19 cellular contexts compared by ENCODE assay signal in the genomic region with DNA sequence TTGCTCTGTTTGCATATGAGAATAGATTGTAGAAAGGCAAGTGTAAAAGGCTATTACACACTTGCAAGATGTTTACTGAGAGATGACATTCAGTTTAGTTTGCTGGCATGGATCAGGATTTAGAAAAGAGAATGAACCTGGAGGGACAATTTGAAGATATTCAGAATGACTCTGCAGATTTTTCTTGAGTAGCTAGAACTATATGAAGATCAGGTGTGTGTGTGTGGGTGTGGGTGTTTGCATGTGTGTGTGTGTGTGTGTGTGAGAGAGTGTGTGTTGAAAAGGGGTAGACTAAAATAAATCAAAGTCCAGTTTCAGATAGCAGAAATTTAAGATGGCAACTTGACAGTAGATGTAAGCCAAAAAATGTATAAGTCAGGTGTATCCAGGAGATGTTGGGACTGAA.
DNase-seq lines count a peak whose midpoint lies in the region; ATAC-seq, FAIRE-seq and TF ChIP-seq lines count a peak whose summit lies in the region.
"Had no signal": no experiment of that assay in that cellular context is flagged by ENCODE, and none has a peak within 500 bp of the region (broad histone marks: within the 10 kb centered on the region; RNA-seq: fewer than 3 reads in every experiment).

No MANE protein-coding gene starts in this region.

- peaks cover 27% of the 10 kb centered on the region for H3K4me1 Mint-ChIP-seq in type B pancreatic cell (ENCODE audit: unreplicated experiment)

- peaks cover 98% of the 10 kb centered on the region for H3K4me1 ChIP-seq in A549

- H3K9me3 ChIP-seq in A549, result no peaks in the 10 kb centered on the region; the same call in 2 of the 3 replicates
- H3K9me3 ChIP-seq: BLaER1 treated with 17β-estradiol and CSF1 and Interleukin-3, amounts not matched to agents 10 nM and 100 nM had no signal

- peak overlapping the region; percentile 49 for H3K4me3 Mint-ChIP-seq in type B pancreatic cell
- H3K4me3 Mint-ChIP-seq: B cell; CD8-positive, alpha-beta T cell; H9; IgD-negative memory B cell had no signal

- H3K4me2 ChIP-seq in A549, result peak overlapping the region; percentile 71
- H3K4me2 ChIP-seq: BLaER1 treated with 17β-estradiol and CSF1 and Interleukin-3, amounts not matched to agents 10 nM and 100 nM had no signal

- TF ChIP-seq CTCF in A549 (IDR thresholded peaks at IDR 0.05) (no peak), type B pancreatic cell (conservative IDR thresholded peaks at IDR 0.05) (no peak)

- TF ChIP-seq POLR2A in A549 (IDR thresholded peaks at IDR 0.05; ENCODE audit: low read length) (no peak), H54 (IDR thresholded peaks at IDR 0.05; ENCODE audit: low read depth, low read length) (no peak)

- H3K27ac ChIP-seq in A549, result peak overlapping the region; percentile 82 to 94
- H3K27ac ChIP-seq: 22Rv1; BLaER1 treated with 17β-estradiol and CSF1 and Interleukin-3, amounts not matched to agents 10 nM and 100 nM had no signal

- peak overlapping the region; percentile 92 for H3K27ac Mint-ChIP-seq in type B pancreatic cell
- H3K27ac Mint-ChIP-seq: B cell; CD8-positive, alpha-beta T cell; IgD-negative memory B cell had no signal

- TF ChIP-seq EP300 in A549 (IDR thresholded peaks at IDR 0.05), result peak; percentile 73 to 91; a peak in 3 of 5 replicates

- no peaks in the 10 kb centered on the region for H3K36me3 Mint-ChIP-seq in type B pancreatic cell
- H3K36me3 Mint-ChIP-seq: CD8-positive, alpha-beta T cell; IgD-negative memory B cell had no signal

- POLR2A ChIA-PET in A549 (lab: Yijun Ruan, JAX), result interaction anchor here (2.2 kb wide), 1 partner anchor 75 kb away, joined by 5 read pairs; no protein-coding TSS in a partner anchor

- intact Hi-C loops in left colon (cut with DNase I, micrococcal nuclease), result no loop called here

- ATAC-seq in A549 (peak; percentile 11 to 43; a peak in 3 of 6 replicates), left colon (peak; percentile 41), GM21360 (IDR thresholded peaks at IDR 0.05; ENCODE audit: unreplicated experiment) (no peak)
- ATAC-seq: CD8-positive, alpha-beta T cell; HepG2 had no signal

- no peaks in the 10 kb centered on the region for H3K9me3 Mint-ChIP-seq in type B pancreatic cell
- H3K9me3 Mint-ChIP-seq: CD8-positive, alpha-beta T cell; H9; IgD-negative memory B cell had no signal

- peak; percentile 95 for FAIRE-seq in A549 (lab: Jason Lieb, UNC)
- peak; percentile 41 for FAIRE-seq in H54 (lab: Jason Lieb, UNC)
- FAIRE-seq: D721Med, G401.6, GM12891, HepG2 had no signal

- DNase-seq in A549 (ENCODE audit: low read depth in 1 of 2, low spot score in 1 of 2), result peak in 1 of 2 experiments; percentile 95
- no peak for DNase-seq in H54 (ENCODE audit: insufficient read length, low spot score)
- no peak for DNase-seq in left colon
- DNase-seq in type B pancreatic cell (ENCODE audit: extremely low spot score, unreplicated experiment), result no peak
- no peak for DNase-seq in NCI-H146 treated with DMSO at 0.1 percent for 48 hours (lab: John Stamatoyannopoulos, UW; ENCODE audit: unreplicated experiment)
- no peak for DNase-seq in activated CD4-positive, CD25-positive, alpha-beta regulatory T cell treated with anti-CD3 and anti-CD28 coated beads, Interleukin-2, amount 50 U/mL, for 72 hours
- DNase-seq: CD8-positive, alpha-beta T cell; GOT3; H9; KG1 had no signal

- H3K27me3 Mint-ChIP-seq in type B pancreatic cell, result no peaks in the 10 kb centered on the region

- TF ChIP-seq RAD21 in A549 (conservative IDR thresholded peaks at IDR 0.05 in 1 of 2, IDR thresholded peaks at IDR 0.05 in 1 of 2), result peak; percentile 25 to 32; a peak in 1 of 5 replicates

- no peak overlapping the region for H3K4me3 ChIP-seq in A549
- H3K4me3 ChIP-seq: BLaER1 treated with 17β-estradiol and CSF1 and Interleukin-3, amounts not matched to agents 10 nM and 100 nM had no signal

- CTCF ChIA-PET in A549 (lab: Yijun Ruan, JAX), result interaction anchor here (0.6 to 6.4 kb wide), 6 partner anchors 21 to 220 kb away, joined by 3 to 54 read pairs (median 12); no protein-coding TSS in a partner anchor

TF ChIP-seq in A549, 52 proteins besides CTCF, POLR2A, EP300 and RAD21 (continues in another document):
- TF ChIP-seq, protein P1, sequence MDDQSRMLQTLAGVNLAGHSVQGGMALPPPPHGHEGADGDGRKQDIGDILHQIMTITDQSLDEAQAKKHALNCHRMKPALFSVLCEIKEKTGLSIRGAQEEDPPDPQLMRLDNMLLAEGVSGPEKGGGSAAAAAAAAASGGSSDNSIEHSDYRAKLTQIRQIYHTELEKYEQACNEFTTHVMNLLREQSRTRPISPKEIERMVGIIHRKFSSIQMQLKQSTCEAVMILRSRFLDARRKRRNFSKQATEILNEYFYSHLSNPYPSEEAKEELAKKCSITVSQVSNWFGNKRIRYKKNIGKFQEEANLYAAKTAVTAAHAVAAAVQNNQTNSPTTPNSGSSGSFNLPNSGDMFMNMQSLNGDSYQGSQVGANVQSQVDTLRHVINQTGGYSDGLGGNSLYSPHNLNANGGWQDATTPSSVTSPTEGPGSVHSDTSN (IDR thresholded peaks at IDR 0.05), result no peak
- TF ChIP-seq EHF (CRISPR knock-in tag; IDR thresholded peaks at IDR 0.05) (peak; percentile 69), RCOR1 (IDR thresholded peaks at IDR 0.05; ENCODE audit: low read depth, low read length) (no peak), KDM5A (IDR thresholded peaks at IDR 0.05) (no peak), CHD2 (IDR thresholded peaks at IDR 0.05; ENCODE audit: low read length, partially characterized antibody) (no peak), ZNF302 (CRISPR knock-in tag; IDR thresholded peaks at IDR 0.05) (peak; percentile 48; the same call in 1 of the 2 replicates), HOXA7 (CRISPR knock-in tag; IDR thresholded peaks at IDR 0.05) (peak; percentile 55; the same call in 1 of the 2 replicates), HEYL (CRISPR knock-in tag; IDR thresholded peaks at IDR 0.05) (peak; percentile 19; the same call in 1 of the 2 replicates), MAFK (IDR thresholded peaks at IDR 0.05; ENCODE audit: partially characterized antibody) (peak; percentile 99), RNF2 (IDR thresholded peaks at IDR 0.05; ENCODE audit: borderline replicate concordance, low read depth) (no peak), SREBF2 (IDR thresholded peaks at IDR 0.05) (no peak), TFCP2L1 (CRISPR knock-in tag; IDR thresholded peaks at IDR 0.05) (peak; percentile 62; the same call in 1 of the 2 replicates), ZC3H11A (IDR thresholded peaks at IDR 0.05) (no peak), FOSL2 (IDR thresholded peaks at IDR 0.05) (no peak), FOSL2 (CRISPR knock-in tag; IDR thresholded peaks at IDR 0.05) (peak; percentile 50; the same call in 1 of the 2 replicates), ESRRA (IDR thresholded peaks at IDR 0.05; ENCODE audit: borderline replicate concordance, low read length) (no peak), HOXB5 (CRISPR knock-in tag; IDR thresholded peaks at IDR 0.05) (peak; percentile 89), NFE2L2 (conservative IDR thresholded peaks at IDR 0.05; ENCODE audit: low read length) (peak; percentile 94), CEBPB (IDR thresholded peaks at IDR 0.05) (peak in 1 of 2 experiments; percentile 78; a peak in 2 of 4 replicates), GATA3 (IDR thresholded peaks at IDR 0.05; ENCODE audit: borderline replicate concordance) (peak; percentile 85), RARB (CRISPR knock-in tag; IDR thresholded peaks at IDR 0.05) (no peak), SMC3 (IDR thresholded peaks at IDR 0.05) (0 out of 3 replicates have a peak, but pooled peaks have one; percentile 29), MYC (IDR thresholded peaks at IDR 0.05; ENCODE audit: borderline replicate concordance, low read length) (no peak), FOSB (CRISPR knock-in tag; IDR thresholded peaks at IDR 0.05) (peak; percentile 36; the same call in 1 of the 2 replicates), EHMT2 (IDR thresholded peaks at IDR 0.05; ENCODE audit: low read depth) (no peak), ZFP36 (IDR thresholded peaks at IDR 0.05; ENCODE audit: borderline replicate concordance, partially characterized antibody) (no peak), KDM1A (IDR thresholded peaks at IDR 0.05; ENCODE audit: low read depth) (no peak), CHD4 (IDR thresholded peaks at IDR 0.05; ENCODE audit: borderline replicate concordance) (no peak)
- TF ChIP-seq, protein P2, sequence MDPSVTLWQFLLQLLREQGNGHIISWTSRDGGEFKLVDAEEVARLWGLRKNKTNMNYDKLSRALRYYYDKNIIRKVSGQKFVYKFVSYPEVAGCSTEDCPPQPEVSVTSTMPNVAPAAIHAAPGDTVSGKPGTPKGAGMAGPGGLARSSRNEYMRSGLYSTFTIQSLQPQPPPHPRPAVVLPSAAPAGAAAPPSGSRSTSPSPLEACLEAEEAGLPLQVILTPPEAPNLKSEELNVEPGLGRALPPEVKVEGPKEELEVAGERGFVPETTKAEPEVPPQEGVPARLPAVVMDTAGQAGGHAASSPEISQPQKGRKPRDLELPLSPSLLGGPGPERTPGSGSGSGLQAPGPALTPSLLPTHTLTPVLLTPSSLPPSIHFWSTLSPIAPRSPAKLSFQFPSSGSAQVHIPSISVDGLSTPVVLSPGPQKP (IDR thresholded peaks at IDR 0.05; ENCODE audit: low read depth, low read length), result no peak
- TF ChIP-seq, protein P3, sequence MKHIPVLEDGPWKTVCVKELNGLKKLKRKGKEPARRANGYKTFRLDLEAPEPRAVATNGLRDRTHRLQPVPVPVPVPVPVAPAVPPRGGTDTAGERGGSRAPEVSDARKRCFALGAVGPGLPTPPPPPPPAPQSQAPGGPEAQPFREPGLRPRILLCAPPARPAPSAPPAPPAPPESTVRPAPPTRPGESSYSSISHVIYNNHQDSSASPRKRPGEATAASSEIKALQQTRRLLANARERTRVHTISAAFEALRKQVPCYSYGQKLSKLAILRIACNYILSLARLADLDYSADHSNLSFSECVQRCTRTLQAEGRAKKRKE (CRISPR knock-in tag; IDR thresholded peaks at IDR 0.05; ENCODE audit: low read depth), result peak; percentile 81; the same call in 1 of the 2 replicates
- TF ChIP-seq, protein P4, sequence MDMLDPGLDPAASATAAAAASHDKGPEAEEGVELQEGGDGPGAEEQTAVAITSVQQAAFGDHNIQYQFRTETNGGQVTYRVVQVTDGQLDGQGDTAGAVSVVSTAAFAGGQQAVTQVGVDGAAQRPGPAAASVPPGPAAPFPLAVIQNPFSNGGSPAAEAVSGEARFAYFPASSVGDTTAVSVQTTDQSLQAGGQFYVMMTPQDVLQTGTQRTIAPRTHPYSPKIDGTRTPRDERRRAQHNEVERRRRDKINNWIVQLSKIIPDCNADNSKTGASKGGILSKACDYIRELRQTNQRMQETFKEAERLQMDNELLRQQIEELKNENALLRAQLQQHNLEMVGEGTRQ (IDR thresholded peaks at IDR 0.05), result no peak
- TF ChIP-seq, protein P5, sequence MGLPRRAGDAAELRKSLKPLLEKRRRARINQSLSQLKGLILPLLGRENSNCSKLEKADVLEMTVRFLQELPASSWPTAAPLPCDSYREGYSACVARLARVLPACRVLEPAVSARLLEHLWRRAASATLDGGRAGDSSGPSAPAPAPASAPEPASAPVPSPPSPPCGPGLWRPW (IDR thresholded peaks at IDR 0.05), result no peak
